8 cellular contexts compared by ENCODE assay signal in genomic region chr12:19440916-19441315, GRCh38. TPM values are rescaled to one million over a fixed set of nuclear protein-coding genes. Genes with fewer than 3 reads are reported as not detected.
A peak's percentile ranks its signal among the peaks of the same experiment; 100 is the strongest.
DNase-seq lines count a peak whose midpoint lies in the region; ATAC-seq, FAIRE-seq and TF ChIP-seq lines count a peak whose summit lies in the region.

No MANE protein-coding gene starts in this region.

- H4K20me1 ChIP-seq in DND-41 (ENCODE audit: insufficient read depth, low read length) = peaks cover 47% of the 10 kb centered on the region

- H3K9me3 ChIP-seq in DND-41 (ENCODE audit: insufficient read depth, low read length, severe bottlenecking) = no peaks in the 10 kb centered on the region
- H3K9me3 ChIP-seq in Peyer's patch = no peaks in the 10 kb centered on the region
- H3K9me3 ChIP-seq in pancreas = no peaks in the 10 kb centered on the region

- H3K27me3 ChIP-seq in DND-41 (ENCODE audit: insufficient read depth, low read length, poor library complexity) (no peaks in the 10 kb centered on the region), Peyer's patch (no peaks in the 10 kb centered on the region), pancreas (no peaks in the 10 kb centered on the region)

- ATAC-seq in DND-41 (ENCODE audit: insufficient read depth, low read depth) (no peak), pancreas (no peak), HG03342 (IDR thresholded peaks at IDR 0.05; ENCODE audit: unreplicated experiment) (no peak)

- H3K27ac ChIP-seq in DND-41 (ENCODE audit: low read length) (peak overlapping the region; percentile 96), Peyer's patch (peak overlapping the region in 2 of 4 donors; percentile 86 to 96), epithelial cell of prostate (peak overlapping the region; percentile 62), pancreas (peak overlapping the region in 1 of 4 donors; percentile 69)

- H3K9ac ChIP-seq in DND-41 (ENCODE audit: low read depth, low read length) = peak overlapping the region; percentile 97

- H3K36me3 ChIP-seq in DND-41 (ENCODE audit: insufficient read depth, low read length) = peaks cover 40% of the 10 kb centered on the region
- no peaks in the 10 kb centered on the region for H3K36me3 ChIP-seq in Peyer's patch
- no peaks in the 10 kb centered on the region for H3K36me3 ChIP-seq in pancreas

- WGBS in pancreas, 2 donors = 5 to 8% methylated on average over 8 of the region's 8 CpGs

- TF ChIP-seq CTCF in DND-41 (IDR thresholded peaks at IDR 0.05; ENCODE audit: borderline replicate concordance, extremely low read depth, low read length, poor library complexity, severe bottlenecking) (no peak), Peyer's patch (IDR thresholded peaks at IDR 0.05) (no peak), pancreas (IDR thresholded peaks at IDR 0.05) (no peak)

- no peak overlapping the region for H2AFZ ChIP-seq in DND-41 (ENCODE audit: low read depth, low read length)

- no peak for FAIRE-seq in pancreas (lab: Jason Lieb, UNC)

- H3K4me2 ChIP-seq in DND-41 (ENCODE audit: insufficient read depth, low read length) = peak overlapping the region; percentile 71

- no peak for DNase-seq in DND-41
- DNase-seq in Peyer's patch = no peak
- no peak for DNase-seq in epithelial cell of prostate (ENCODE audit: low read depth, low spot score)
- DNase-seq in pancreas = no peak
- DNase-seq in cerebellar nuclear complex (lab: John Stamatoyannopoulos, UW) = no peak
- DNase-seq in SIG-M5 (lab: John Stamatoyannopoulos, UW) = no peak
- no peak for DNase-seq in activated CD4-positive, alpha-beta T cell treated with anti-CD3 and anti-CD28 coated beads, Interleukin-2, amount 50 U/mL, for 1 hour

- intact Hi-C loops in pancreas (cut with DNase I) = no loop called here

- H3K79me2 ChIP-seq in DND-41 (ENCODE audit: insufficient read depth, low read length) = peaks cover 69% of the 10 kb centered on the region

- peaks cover 74% of the 10 kb centered on the region for H3K4me1 ChIP-seq in DND-41 (ENCODE audit: insufficient read depth, low read length)
- H3K4me1 ChIP-seq in Peyer's patch = peaks cover 0 to 20% (median 0%) of the 10 kb centered on the region in 4 donors
- H3K4me1 ChIP-seq in pancreas = peaks cover 6 to 9% (median 6%) of the 10 kb centered on the region in 3 donors

- no peak for TF ChIP-seq POLR2A in Peyer's patch (IDR thresholded peaks at IDR 0.05)

- H3K4me3 ChIP-seq in DND-41 (ENCODE audit: low read depth in 1 of 2, low read length in 2 of 2) (peak overlapping the region; percentile 60 to 78), Peyer's patch (peak overlapping the region; percentile 68 to 99 (median 89)), pancreas (peak overlapping the region; percentile 85 to 99 (median 94))

RNA-seq across cellular contexts. Expression of gene AEBP2, which starts 1.6 kb away (rescaled TPM):
- 10 to 100 TPM; 22.9 to 58.4 (median 42.3) TPM for total RNA-seq in Peyer's patch
- total RNA-seq in pancreas = 10 to 100 TPM; 10.5 to 18.6 (median 14.9) TPM
- 1 to 10 TPM; 9.0 to 9.2 TPM for polyA plus RNA-seq in pancreas
